ENCODE assay signal across 15 cellular contexts in genomic region chr10:79061441-79062315, GRCh38. TPM values are rescaled to one million over a fixed set of nuclear protein-coding genes. Genes with fewer than 3 reads are reported as not detected.
DNase-seq lines count a peak whose midpoint lies in the region; ATAC-seq and TF ChIP-seq lines count a peak whose summit lies in the region.
"Had no signal": no experiment of that assay in that cellular context is flagged by ENCODE, and none has a peak within 500 bp of the region (broad histone marks: within the 10 kb centered on the region; RNA-seq: fewer than 3 reads in every experiment).

No MANE protein-coding gene starts in this region.

- no peak for TF ChIP-seq CTCF in left lung (IDR thresholded peaks at IDR 0.05)

- no peak overlapping the region for H3K4me3 ChIP-seq in left lung

- H3K27ac ChIP-seq in left lung, result no peak overlapping the region

- no peak for ATAC-seq in Right ventricle myocardium superior (ENCODE audit: poor library complexity)
- ATAC-seq in left lung, result no peak
- no peak for ATAC-seq in HG03097 (IDR thresholded peaks at IDR 0.05; ENCODE audit: low FRiP score, unreplicated experiment)
- ATAC-seq: activated T-cell treated with anti-CD3 and anti-CD28 coated beads, Interleukin-2, amount 50 U/mL, for 4 hours; Panc1 had no signal

- DNase-seq in cardiac septum (ENCODE audit: low spot score) (peak; percentile 66), Right ventricle myocardium superior (no peak), left lung (peak; percentile 24 to 50), posterior vena cava (ENCODE audit: low spot score) (peak; percentile 72), activated T-cell treated with anti-CD3 and anti-CD28 coated beads for 4 hours (no peak), NCI-H1417 (lab: John Stamatoyannopoulos, UW) (no peak), NCI-H510A treated with DMSO at 0.1 percent for 48 hours (lab: John Stamatoyannopoulos, UW) (no peak)
- DNase-seq: activated T-cell treated with anti-CD3 and anti-CD28 coated beads, Interleukin-2, amount 50 U/mL, for 4 hours; effector CD4-positive, alpha-beta T cell; HCEC 1CT; NCI-H2171 treated with DMSO at 0.1 percent for 48 hours; NCI-H82; occipital lobe had no signal

- no peaks in the 10 kb centered on the region for H3K27me3 ChIP-seq in left lung

- intact Hi-C loops in cardiac septum (cut with DNase I), result loop anchor here (10.0 kb wide), 1 partner anchor 277 kb away; no protein-coding TSS in a partner anchor
- intact Hi-C loops in Right ventricle myocardium superior (cut with DNase I), result no loop called here
- intact Hi-C loops in left lung (cut with DNase I), result no loop called here
- intact Hi-C loops in posterior vena cava (cut with DNase I), result loop anchor here (5.0 to 10.0 kb wide), 3 partner anchors 757 to 1019 kb away; no protein-coding TSS in a partner anchor

- peaks cover 0 to 18% of the 10 kb centered on the region in 2 donors for H3K4me1 ChIP-seq in left lung

- no peaks in the 10 kb centered on the region for H3K9me3 ChIP-seq in left lung

- no peaks in the 10 kb centered on the region for H3K36me3 ChIP-seq in left lung

RNA-seq across cellular contexts. Expression of gene ZMIZ1, which starts 7.1 kb away (rescaled TPM):
- 40.7 TPM for total RNA-seq in cardiac septum
- total RNA-seq in Right ventricle myocardium superior, result 44.8 TPM
- 10 to 100 TPM; 63.1 to 80.2 TPM for total RNA-seq in left lung
- 10 to 100 TPM; 61.5 to 62.6 TPM for total RNA-seq in posterior vena cava

Comparison
In these comparisons a context has a peak if more than half of its experiments do, and no peak if none do; other contexts are left out.
1. DNase-seq: peak in cardiac septum (single experiment), left lung (2 of 2) and posterior vena cava (single experiment); none in Right ventricle myocardium superior (single experiment), activated T-cell treated with anti-CD3 and anti-CD28 coated beads for 4 hours (single experiment), NCI-H1417 (0 of 3) and NCI-H510A treated with DMSO at 0.1 percent for 48 hours (single experiment).
2. intact Hi-C loops: an anchor here in cardiac septum (10.0 kb wide) and posterior vena cava (5.0 to 10.0 kb wide); none called in Right ventricle myocardium superior and left lung.